ENCODE assay signal across 8 cellular contexts in genomic region chr10:70364001-70364771, GRCh38. TPM values are rescaled to one million over a fixed set of nuclear protein-coding genes. Genes with fewer than 3 reads are reported as not detected.
A peak's percentile ranks its signal among the peaks of the same experiment; 100 is the strongest.
DNase-seq lines count a peak whose midpoint lies in the region; ATAC-seq lines count a peak whose summit lies in the region.

No MANE protein-coding gene starts in this region.

- no peaks in the 10 kb centered on the region for H3K27me3 Mint-ChIP-seq in central memory CD8-positive, alpha-beta T cell

- peak; percentile 87 for DNase-seq in A172 (ENCODE audit: low spot score)
- peak; percentile 59 for DNase-seq in NCI-H345 treated with DMSO at 0.1 percent for 48 hours (lab: John Stamatoyannopoulos, UW; ENCODE audit: unreplicated experiment)
- DNase-seq in central memory CD8-positive, alpha-beta T cell (ENCODE audit: low spot score in 2 of 2), result peak; percentile 74 to 80
- peak; percentile 91 for DNase-seq in kidney glomerular epithelial cell (lab: John Stamatoyannopoulos, UW)
- peak; percentile 90 for DNase-seq in stimulated activated CD4-positive, alpha-beta T cell treated with anti-CD3 and anti-CD28 coated beads, Interleukin-15, amount 100 ng/mL, for 24 hours

- H3K27ac Mint-ChIP-seq in central memory CD8-positive, alpha-beta T cell (ENCODE audit: low read depth), result no peak overlapping the region

- no peaks in the 10 kb centered on the region for H3K9me3 Mint-ChIP-seq in central memory CD8-positive, alpha-beta T cell

- peak; percentile 83 for ATAC-seq in GM18520 (IDR thresholded peaks at IDR 0.05; ENCODE audit: unreplicated experiment)
- ATAC-seq in HG03097 (IDR thresholded peaks at IDR 0.05; ENCODE audit: low FRiP score, unreplicated experiment), result peak; percentile 69
- ATAC-seq in activated CD4-positive, CD25-positive, alpha-beta regulatory T cell treated with anti-CD3 and anti-CD28 coated beads, Interleukin-2, amount 50 U/mL, for 24 hours, result peak; percentile 95 to 97
- ATAC-seq in central memory CD8-positive, alpha-beta T cell (replicated peaks; ENCODE audit: extremely low read depth, poor library complexity, severe bottlenecking), result peak; percentile 92

- peaks cover 8% of the 10 kb centered on the region for H3K4me1 Mint-ChIP-seq in central memory CD8-positive, alpha-beta T cell

- peaks cover 2% of the 10 kb centered on the region for H3K36me3 Mint-ChIP-seq in central memory CD8-positive, alpha-beta T cell (ENCODE audit: insufficient read depth)

- H3K4me3 Mint-ChIP-seq in central memory CD8-positive, alpha-beta T cell, result no peak overlapping the region

RNA-seq across cellular contexts. Expression of gene LRRC20, which starts 18.2 kb away (rescaled TPM):
- total RNA-seq in A172 (2014; rRNA removed; shearing (Covaris generic)), result 4.1 and 6.3 TPM in 2 replicates

RNA-seq across cellular contexts. Expression of gene EIF4EBP2, which starts 39.8 kb away (rescaled TPM):
- 30.2 and 31.6 TPM in 2 replicates for total RNA-seq in A172 (2014; rRNA removed; shearing (Covaris generic))

Comparison
In these comparisons a context has a peak if more than half of its experiments do, and no peak if none do; other contexts are left out.
1. Peak in every context shown above with its lines: DNase-seq and ATAC-seq.